Comparison of ENCODE assay signal across 29 cellular contexts in the genomic region with DNA sequence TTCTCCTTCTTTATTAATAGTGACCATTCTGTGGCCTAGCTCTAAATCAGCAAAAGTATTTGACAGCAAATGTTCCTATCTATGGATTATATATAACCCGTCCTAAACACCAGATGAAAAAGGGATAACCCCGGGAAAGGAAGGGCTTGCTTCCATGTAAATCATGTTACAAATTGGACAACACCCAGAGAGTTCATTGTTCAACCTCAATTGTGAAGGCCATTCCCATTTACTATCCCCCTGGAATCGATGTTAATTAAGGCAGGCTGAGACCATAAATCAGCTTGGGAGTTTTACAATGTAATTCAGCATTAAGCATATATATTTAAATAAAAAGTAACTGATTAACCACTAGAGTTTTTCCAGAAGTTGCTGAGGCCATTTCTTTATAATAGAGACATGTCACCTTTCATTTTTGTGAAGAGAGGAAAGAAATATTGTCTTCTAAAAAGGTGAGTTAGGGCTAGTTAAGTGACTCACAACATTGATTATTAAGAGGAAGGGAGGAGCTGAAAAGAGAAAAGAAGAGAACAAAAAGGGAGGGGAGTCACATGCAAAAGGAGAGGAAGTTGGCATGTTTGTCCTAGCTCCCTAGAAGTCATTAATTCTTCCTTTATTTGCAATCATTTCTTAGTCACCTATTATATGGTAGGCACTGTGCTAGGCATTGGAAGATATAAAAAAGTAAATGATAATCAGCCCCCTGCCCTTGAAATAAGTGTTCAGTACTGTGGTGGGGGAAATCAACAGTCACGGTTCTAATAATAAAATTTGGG. TPM values are rescaled to one million over a fixed set of nuclear protein-coding genes. Genes with fewer than 3 reads are reported as not detected.
DNase-seq lines count a peak whose midpoint lies in the region; ATAC-seq, FAIRE-seq and TF ChIP-seq lines count a peak whose summit lies in the region.
"Had no signal": no experiment of that assay in that cellular context is flagged by ENCODE, and none has a peak within 500 bp of the region (broad histone marks: within the 10 kb centered on the region; RNA-seq: fewer than 3 reads in every experiment).

No MANE protein-coding gene starts in this region.

- no peak for TF ChIP-seq CTCF in bronchial epithelial cell (IDR thresholded peaks at IDR 0.05; ENCODE audit: insufficient read depth, low read length, severe bottlenecking)
- no peak for TF ChIP-seq CTCF in mesothelial cell of epicardium (IDR thresholded peaks at IDR 0.05; ENCODE audit: unreplicated experiment)
- TF ChIP-seq CTCF in GM20000 (IDR thresholded peaks at IDR 0.05; ENCODE audit: extremely low read depth, missing control alignments), result no peak

- no peak for DNase-seq in HEK293T (ENCODE audit: extremely low spot score)
- DNase-seq in bronchial epithelial cell (ENCODE audit: low read depth), result peak; percentile 66
- DNase-seq in mesothelial cell of epicardium (ENCODE audit: low spot score in 2 of 2, unreplicated experiment in 2 of 2), result no peak
- DNase-seq in NCI-H82 treated with DMSO at 0.1 percent for 48 hours (lab: John Stamatoyannopoulos, UW; ENCODE audit: unreplicated experiment), result no peak
- DNase-seq in NCI-H2227 (lab: John Stamatoyannopoulos, UW; ENCODE audit: unreplicated experiment), result no peak
- DNase-seq in GM20000 (ENCODE audit: low spot score), result no peak
- DNase-seq: activated CD4-positive, alpha-beta memory T cell treated with anti-CD3 and anti-CD28 coated beads, Interleukin-2, amount 10 ng/mL, durations not matched to agents 7 days and 5 days; activated CD4-positive, alpha-beta T cell treated with anti-CD3 and anti-CD28 coated beads for 1 hour; activated CD8-positive, alpha-beta memory T cell treated with anti-CD3 and anti-CD28 coated beads, Interleukin-2, amount 50 U/mL, for 48 hours; activated naive CD4-positive, alpha-beta T cell treated with anti-CD3 and anti-CD28 coated beads for 36 hours; BE2C; CD8-positive, alpha-beta T cell; HCEC 1CT; Karpas-422; left cardiac atrium; NCI-H2171; Right ventricle myocardium superior; stimulated activated CD4-positive, alpha-beta T cell treated with anti-CD3 and anti-CD28 coated beads, Interleukin-4, amount 100 ng/mL, for 1 hour; tibial artery had no signal

- H3K27me3 ChIP-seq in ACC112 (ENCODE audit: insufficient read depth, low read length) (no peaks in the 10 kb centered on the region), bronchial epithelial cell (ENCODE audit: control insufficient read depth, insufficient read depth, low read length) (no peaks in the 10 kb centered on the region)
- H3K27me3 ChIP-seq: gastroesophageal sphincter, neural progenitor cell, tibial artery had no signal

- H3K4me3 ChIP-seq in ACC112 (ENCODE audit: low read depth, low read length) (no peak overlapping the region), bronchial epithelial cell (ENCODE audit: low read depth, low read length) (no peak overlapping the region)
- H3K4me3 ChIP-seq: gastroesophageal sphincter, neural progenitor cell, tibial artery had no signal

- POLR2A ChIA-PET in HEK293T (lab: Yijun Ruan, JAX), result no interaction called here

- H3K27ac Mint-ChIP-seq in mesothelial cell of epicardium, result peak overlapping the region; percentile 97
- H3K27ac Mint-ChIP-seq: activated CD4-positive, alpha-beta memory T cell treated with anti-CD3 and anti-CD28 coated beads, Interleukin-2, amount 10 ng/mL, durations not matched to agents 7 days and 5 days; activated naive CD4-positive, alpha-beta T cell treated with anti-CD3 and anti-CD28 coated beads for 36 hours; activated T-helper 1 cell treated with anti-CD3 and anti-CD28 coated beads, Interleukin-12 subunit alpha, Interleukin-12 subunit beta, Interleukin-2, Interleukin-4 antibody, amounts not matched to agents 30 ng/mL and 10 ng/mL and 1 ng/mL, durations not matched to agents 14 hours and 24 hours and 36 hours; CD8-positive, alpha-beta T cell; neural progenitor cell had no signal

- peak overlapping the region; percentile 37 for H2AFZ ChIP-seq in ACC112 (ENCODE audit: low read length, unreplicated experiment)
- H2AFZ ChIP-seq: neural progenitor cell, parathyroid adenoma had no signal

- no peak overlapping the region for H3K27ac ChIP-seq in ACC112 (ENCODE audit: low read depth, low read length)
- H3K27ac ChIP-seq: gastroesophageal sphincter, neural progenitor cell, parathyroid adenoma, tibial artery had no signal

- H3K27me3 Mint-ChIP-seq in mesothelial cell of epicardium (ENCODE audit: low read depth), result peaks cover 15% of the 10 kb centered on the region

- H3K4me3 Mint-ChIP-seq in mesothelial cell of epicardium, result no peak overlapping the region
- H3K4me3 Mint-ChIP-seq: activated CD4-positive, alpha-beta memory T cell treated with anti-CD3 and anti-CD28 coated beads, Interleukin-2, amount 10 ng/mL, durations not matched to agents 7 days and 5 days; activated naive CD4-positive, alpha-beta T cell treated with anti-CD3 and anti-CD28 coated beads for 36 hours; activated T-helper 1 cell treated with anti-CD3 and anti-CD28 coated beads, Interleukin-12 subunit alpha, Interleukin-12 subunit beta, Interleukin-2, Interleukin-4 antibody, amounts not matched to agents 30 ng/mL and 10 ng/mL and 1 ng/mL, durations not matched to agents 14 hours and 24 hours and 36 hours; CD8-positive, alpha-beta T cell; central memory CD8-positive, alpha-beta T cell; neural progenitor cell had no signal

- H3K36me3 ChIP-seq in ACC112 (ENCODE audit: insufficient read depth, low read length) (no peaks in the 10 kb centered on the region), bronchial epithelial cell (ENCODE audit: control insufficient read depth, insufficient read depth, low read length) (no peaks in the 10 kb centered on the region)
- H3K36me3 ChIP-seq: BE2C, gastroesophageal sphincter, neural progenitor cell, tibial artery had no signal

- H3K36me3 Mint-ChIP-seq in mesothelial cell of epicardium, result no peaks in the 10 kb centered on the region
- H3K36me3 Mint-ChIP-seq: CD8-positive, alpha-beta T cell; neural progenitor cell had no signal

- ATAC-seq in GM21529 (IDR thresholded peaks at IDR 0.05; ENCODE audit: unreplicated experiment), result no peak
- ATAC-seq: CD8-positive, alpha-beta T cell; gastroesophageal sphincter; HepG2 had no signal

- FAIRE-seq in bronchial epithelial cell (lab: Jason Lieb, UNC), result no peak
- FAIRE-seq: GM12892, HepG2 had no signal

- H3K79me2 ChIP-seq in ACC112 (ENCODE audit: control insufficient read depth, insufficient read depth, low read length, unreplicated experiment), result no peaks in the 10 kb centered on the region
- H3K79me2 ChIP-seq: parathyroid adenoma had no signal

- CTCF ChIA-PET in HEK293T (lab: Yijun Ruan, JAX), result no interaction called here

- H3K9me3 Mint-ChIP-seq in mesothelial cell of epicardium, result no peaks in the 10 kb centered on the region
- H3K9me3 Mint-ChIP-seq: activated CD4-positive, alpha-beta memory T cell treated with anti-CD3 and anti-CD28 coated beads, Interleukin-2, amount 10 ng/mL, durations not matched to agents 7 days and 5 days; activated naive CD4-positive, alpha-beta T cell treated with anti-CD3 and anti-CD28 coated beads for 36 hours; activated T-helper 1 cell treated with anti-CD3 and anti-CD28 coated beads, Interleukin-12 subunit alpha, Interleukin-12 subunit beta, Interleukin-2, Interleukin-4 antibody, amounts not matched to agents 30 ng/mL and 10 ng/mL and 1 ng/mL, durations not matched to agents 14 hours and 24 hours and 36 hours; CD8-positive, alpha-beta T cell; central memory CD8-positive, alpha-beta T cell; neural progenitor cell had no signal

- peaks cover 33% of the 10 kb centered on the region for H3K4me1 ChIP-seq in ACC112 (ENCODE audit: control insufficient read depth, insufficient read depth, low read length, unreplicated experiment)
- H3K4me1 ChIP-seq: BE2C, parathyroid adenoma, tibial artery had no signal

- peaks cover 64% of the 10 kb centered on the region for H3K4me1 Mint-ChIP-seq in mesothelial cell of epicardium
- H3K4me1 Mint-ChIP-seq: activated CD4-positive, alpha-beta memory T cell treated with anti-CD3 and anti-CD28 coated beads, Interleukin-2, amount 10 ng/mL, durations not matched to agents 7 days and 5 days; central memory CD8-positive, alpha-beta T cell; neural progenitor cell had no signal

TF ChIP-seq in HEK293T, 16 proteins besides CTCF, POLR2A, EP300 and RAD21:
- TF ChIP-seq ELF4 (IDR thresholded peaks at IDR 0.05) (no peak), LEF1 (IDR thresholded peaks at IDR 0.05; ENCODE audit: borderline replicate concordance) (no peak), BHLHE40 (IDR thresholded peaks at IDR 0.05; ENCODE audit: borderline replicate concordance) (no peak)
- TF ChIP-seq, protein P1, sequence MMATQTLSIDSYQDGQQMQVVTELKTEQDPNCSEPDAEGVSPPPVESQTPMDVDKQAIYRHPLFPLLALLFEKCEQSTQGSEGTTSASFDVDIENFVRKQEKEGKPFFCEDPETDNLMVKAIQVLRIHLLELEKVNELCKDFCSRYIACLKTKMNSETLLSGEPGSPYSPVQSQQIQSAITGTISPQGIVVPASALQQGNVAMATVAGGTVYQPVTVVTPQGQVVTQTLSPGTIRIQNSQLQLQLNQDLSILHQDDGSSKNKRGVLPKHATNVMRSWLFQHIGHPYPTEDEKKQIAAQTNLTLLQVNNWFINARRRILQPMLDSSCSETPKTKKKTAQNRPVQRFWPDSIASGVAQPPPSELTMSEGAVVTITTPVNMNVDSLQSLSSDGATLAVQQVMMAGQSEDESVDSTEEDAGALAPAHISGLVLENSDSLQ (IDR thresholded peaks at IDR 0.05), result peak; percentile 20; the same call in 1 of the 2 replicates

RNA-seq across cellular contexts. Expression of gene ALDH1A2, which starts 26.1 kb away (rescaled TPM):
- total RNA-seq in bronchial epithelial cell (0.79 and 1.9 TPM in 2 replicates), mesothelial cell of epicardium (26.2 to 31.9 TPM (median 28.6 TPM) in 3 replicates)
- total RNA-seq: activated naive CD4-positive, alpha-beta T cell treated with anti-CD3 and anti-CD28 coated beads for 36 hours; activated T-helper 1 cell treated with anti-CD3 and anti-CD28 coated beads, Interleukin-12 subunit alpha, Interleukin-12 subunit beta, Interleukin-2, Interleukin-4 antibody, amounts not matched to agents 30 ng/mL and 10 ng/mL and 1 ng/mL, durations not matched to agents 14 hours and 24 hours and 36 hours; CD8-positive, alpha-beta T cell; G401 had no signal
